ENCODE assay signal across 9 cellular contexts in the genomic region with DNA sequence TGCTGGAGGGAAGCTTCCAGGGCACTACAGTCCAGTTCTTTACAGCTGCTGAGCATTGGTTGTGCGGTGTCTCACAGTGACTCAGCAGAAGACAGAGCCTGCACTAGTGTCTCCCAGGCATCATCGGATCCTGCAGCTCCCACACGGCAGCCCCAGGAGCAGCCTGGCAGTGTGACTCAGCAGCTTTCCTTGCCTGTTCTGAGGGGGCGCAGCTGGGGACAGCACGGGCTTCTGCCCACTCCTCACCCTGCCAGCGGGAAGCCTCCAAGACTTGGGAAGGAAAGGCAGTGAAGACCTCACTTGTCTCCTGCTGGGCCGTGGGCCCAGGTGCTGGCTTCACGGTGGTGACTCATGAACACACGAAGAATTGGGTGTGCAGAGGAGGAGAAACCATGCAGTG.
DNase-seq lines count a peak whose midpoint lies in the region; ATAC-seq and TF ChIP-seq lines count a peak whose summit lies in the region.
"Had no signal": no experiment of that assay in that cellular context is flagged by ENCODE, and none has a peak within 500 bp of the region (broad histone marks: within the 10 kb centered on the region; RNA-seq: fewer than 3 reads in every experiment).

No MANE protein-coding gene starts in this region.

- no peak for TF ChIP-seq CTCF in AG10803 (conservative IDR thresholded peaks at IDR 0.05; ENCODE audit: low read length)

- H3K4me3 ChIP-seq in AG10803 (ENCODE audit: low read length) (peak overlapping the region; percentile 4; the same call in 1 of the 2 replicates), HUES48 (ENCODE audit: low read depth, low read length) (no peak overlapping the region)

- no peaks in the 10 kb centered on the region for H3K36me3 ChIP-seq in HUES48 (ENCODE audit: control insufficient read depth, insufficient read depth, low read length)

- peaks cover 26% of the 10 kb centered on the region for H3K4me1 ChIP-seq in HUES48 (ENCODE audit: control insufficient read depth, insufficient read depth, low read length)

- no peak overlapping the region for H3K9ac ChIP-seq in HUES48 (ENCODE audit: low read depth, low read length)

- H3K9me3 ChIP-seq in HUES48 (ENCODE audit: control insufficient read depth, insufficient read depth, low read length) = no peaks in the 10 kb centered on the region

- ATAC-seq in HG03135 (IDR thresholded peaks at IDR 0.05; ENCODE audit: unreplicated experiment) = no peak
- ATAC-seq in HG03442 (IDR thresholded peaks at IDR 0.05; ENCODE audit: unreplicated experiment) = no peak

- peak; percentile 92 for DNase-seq in AG10803 (ENCODE audit: low read depth)
- DNase-seq in brain pericyte (ENCODE audit: low read depth, low spot score) = peak; percentile 63
- peak; percentile 22 for DNase-seq in kidney glomerular epithelial cell (lab: John Stamatoyannopoulos, UW)
- DNase-seq in SKM-1 treated with dmso at 0.1 percent for 144 hours (lab: John Stamatoyannopoulos, UW; ENCODE audit: unreplicated experiment) = no peak
- DNase-seq in NCI-H748 treated with DMSO at 0.1 percent for 48 hours (lab: John Stamatoyannopoulos, UW) = no peak
- DNase-seq: NCI-H187 had no signal

- no peaks in the 10 kb centered on the region for H3K27me3 ChIP-seq in HUES48 (ENCODE audit: control insufficient read depth, insufficient read depth, low read length)

- peak overlapping the region; percentile 22 for H3K27ac ChIP-seq in HUES48 (ENCODE audit: low read depth, low read length)

Comparison
In these comparisons a context has a peak if more than half of its experiments do, and no peak if none do; other contexts are left out.
1. DNase-seq: peak in AG10803 (single experiment), brain pericyte (single experiment) and kidney glomerular epithelial cell (single experiment); none in SKM-1 treated with dmso at 0.1 percent for 144 hours (single experiment) and NCI-H748 treated with DMSO at 0.1 percent for 48 hours (single experiment).